ENCODE assay signal across 8 cellular contexts in the genomic region with DNA sequence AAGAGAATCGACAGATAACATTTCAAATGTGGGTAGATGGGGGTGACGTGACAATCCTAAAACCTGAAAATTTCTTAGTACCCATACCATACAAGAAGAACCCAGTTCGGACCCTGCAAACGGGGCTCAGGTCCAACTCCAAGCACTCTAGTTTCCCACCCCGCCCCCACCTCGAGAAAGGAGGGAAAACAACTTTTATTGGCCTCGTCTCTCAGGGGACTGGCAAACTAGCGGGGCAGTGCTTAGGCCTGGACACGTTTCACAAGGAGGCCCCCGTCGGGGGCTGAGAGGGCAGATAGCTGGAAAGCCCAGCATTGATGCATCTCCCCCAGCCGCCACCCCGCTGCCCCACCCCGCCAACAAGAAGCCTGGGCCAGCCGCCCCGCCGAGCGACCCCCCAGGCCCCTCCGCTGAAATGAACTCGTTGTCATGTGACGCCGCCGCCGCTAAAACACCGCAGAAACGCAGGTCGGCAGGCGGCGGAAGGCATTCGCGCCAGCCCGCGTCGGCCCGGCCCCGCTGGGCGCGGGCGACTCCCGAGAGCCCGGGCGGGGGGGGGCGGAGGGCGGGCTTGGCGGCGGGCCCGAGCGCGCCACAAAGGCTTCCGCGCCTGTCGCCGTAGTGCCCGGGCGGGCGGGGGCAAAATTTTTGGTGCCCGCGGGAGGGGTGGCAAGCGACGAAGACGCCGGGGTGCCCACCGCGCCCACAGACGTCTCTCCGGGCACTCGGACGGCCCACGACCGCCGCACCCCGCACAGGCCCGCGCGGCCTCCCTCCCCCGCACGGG. TPM values are rescaled to one million over a fixed set of nuclear protein-coding genes. Genes with fewer than 3 reads are reported as not detected.
DNase-seq lines count a peak whose midpoint lies in the region; ATAC-seq, FAIRE-seq and TF ChIP-seq lines count a peak whose summit lies in the region.

No MANE protein-coding gene starts in this region.

- peak overlapping the region; percentile 85 for H2AFZ ChIP-seq in K562 (ENCODE audit: low read depth, low read length)

- no TSS peak for BruUV-seq in K562 (replicated peaks; lab: Mats Ljungman, UMichigan)

- no peaks in the 10 kb centered on the region for H3K9me1 ChIP-seq in K562 (ENCODE audit: control insufficient read depth, insufficient read depth, low read length)

- H3K9ac ChIP-seq in K562 (ENCODE audit: insufficient read depth in 1 of 2, low read depth in 2 of 2, low read length in 2 of 2): peak overlapping the region; percentile 86 to 94

- H3K79me2 ChIP-seq in K562 (ENCODE audit: control insufficient read depth, insufficient read depth, low read length): peaks cover 61% of the 10 kb centered on the region

- no peaks in the 10 kb centered on the region for H3K9me3 ChIP-seq in K562 (replicated peaks; ENCODE audit: control insufficient read depth, insufficient read depth, low read depth, low read length)

- H3K27me3 ChIP-seq in K562 (ENCODE audit: control insufficient read depth in 2 of 2, insufficient read depth in 2 of 2, low read length in 2 of 2): no peaks in the 10 kb centered on the region

- TF ChIP-seq POLR2A in K562 (conservative IDR thresholded peaks at IDR 0.05): peak; percentile 52

- H3K4me1 ChIP-seq in K562 (replicated peaks in 1 of 2; ENCODE audit: control insufficient read depth in 2 of 2, insufficient read depth in 2 of 2, low read length in 2 of 2): peaks cover 0 to 11% of the 10 kb centered on the region in 2 experiments; a peak in 3 of 5 replicates

- H3K4me2 ChIP-seq in K562 (ENCODE audit: insufficient read depth, low read length): peak overlapping the region; percentile 82

- peak overlapping the region; percentile 97 for H3K27ac ChIP-seq in K562 (ENCODE audit: extremely low read depth, low read depth, low read length)

- no peak for TF ChIP-seq CTCF in K562 (IDR thresholded peaks at IDR 0.05 in 2 of 3, conservative IDR thresholded peaks at IDR 0.05 in 1 of 3; ENCODE audit: insufficient read depth in 2 of 3, low read depth in 1 of 3, low read length in 3 of 3)

- WGBS in K562 (ENCODE audit: insufficient coverage, low coverage, missing lambda C conversion rate): under 1% methylated on average over 16 of the region's 77 CpGs

- TF ChIP-seq RAD21 in K562 (CRISPR knock-in tag; conservative IDR thresholded peaks at IDR 0.05 in 1 of 2, IDR thresholded peaks at IDR 0.05 in 1 of 2): no peak

- H4K20me1 ChIP-seq in K562 (replicated peaks; ENCODE audit: control insufficient read depth, insufficient read depth, low read length): no peaks in the 10 kb centered on the region

- DNase-seq in ELF-1 (ENCODE audit: low read depth, low spot score) (peak; percentile 87), NCI-H2107 (lab: John Stamatoyannopoulos, UW) (peak; percentile 84), UCSD-AML1 (lab: John Stamatoyannopoulos, UW; ENCODE audit: unreplicated experiment) (peak; percentile 83), K562 (ENCODE audit: extremely low read depth in 1 of 4, low spot score in 3 of 4) (peak; percentile 61 to 84 (median 62)), skeletal muscle cell (ENCODE audit: low read depth) (peak; percentile 60)

- intact Hi-C loops in K562 (cut with micrococcal nuclease): loop anchor here (1.0 to 5.0 kb wide), 7 partner anchors 111 to 676 kb away; partner anchors contain the start of genes IL20RB, NCK1 and PCCB

- no peak for TF ChIP-seq EP300 in K562 (IDR thresholded peaks at IDR 0.05; ENCODE audit: low read length)

- CTCF ChIA-PET in K562 (lab: Yijun Ruan, JAX; ENCODE audit: low intra/inter-chr PET ratio): interaction anchor here (0.6 to 2.9 kb wide), 5 partner anchors 205 to 676 kb away, joined by 3 to 37 read pairs (median 11); no protein-coding TSS in a partner anchor

- H3K4me3 ChIP-seq in K562 (peak overlapping the region; percentile 57), iPS-11a (ENCODE audit: low read depth, low read length) (peak overlapping the region; percentile 55), skeletal muscle cell (ENCODE audit: low read depth, low read length) (peak overlapping the region; percentile 66)

- peak; percentile 76 for FAIRE-seq in K562 (lab: Jason Lieb, UNC)

- no peaks in the 10 kb centered on the region for H3K36me3 ChIP-seq in K562 (ENCODE audit: control insufficient read depth, insufficient read depth, low read length)

- ATAC-seq in HG02623 (IDR thresholded peaks at IDR 0.05; ENCODE audit: unreplicated experiment) (peak; percentile 13), K562 (peak; percentile 31), HG03378 (IDR thresholded peaks at IDR 0.05; ENCODE audit: unreplicated experiment) (no peak)

- POLR2A ChIA-PET in K562 (lab: Yijun Ruan, JAX): interaction anchor here (0.6 to 2.9 kb wide), 16 partner anchors 9 to 677 kb away, joined by 3 to 42 read pairs (median 4); partner anchors contain the start of gene IL20RB

- in situ Hi-C loops in K562 (cut with MboI): loop anchor here (5.0 to 25.0 kb wide), 2 partner anchors 674 to 1211 kb away; no protein-coding TSS in a partner anchor

TF ChIP-seq in K562, 482 proteins besides CTCF, POLR2A, EP300 and RAD21 (continues in another document):
- TF ChIP-seq ZBTB2 (IDR thresholded peaks at IDR 0.05): no peak
- TF ChIP-seq MXI1 (IDR thresholded peaks at IDR 0.05; ENCODE audit: low read depth, low read length): no peak
- no peak for TF ChIP-seq KDM2B (CRISPR knock-in tag; IDR thresholded peaks at IDR 0.05)
- TF ChIP-seq SUPT5H (IDR thresholded peaks at IDR 0.05): peak; percentile 33; the same call in 1 of the 2 replicates
- no peak for TF ChIP-seq HSF4 (CRISPR knock-in tag; IDR thresholded peaks at IDR 0.05; ENCODE audit: borderline replicate concordance)
- no peak for TF ChIP-seq RBM39 (optimal IDR thresholded peaks at IDR 0.05; ENCODE audit: low read depth, low read length)
- no peak for TF ChIP-seq ZKSCAN3 (CRISPR knock-in tag; IDR thresholded peaks at IDR 0.05)
- TF ChIP-seq BCLAF1 (IDR thresholded peaks at IDR 0.05; ENCODE audit: borderline replicate concordance in 1 of 2, control insufficient read depth in 1 of 2, low read depth in 2 of 2, low read length in 1 of 2): no peak
- TF ChIP-seq ZKSCAN8 (CRISPR knock-in tag; IDR thresholded peaks at IDR 0.05): no peak
- TF ChIP-seq MIER1 (IDR thresholded peaks at IDR 0.05; ENCODE audit: low read depth): no peak
- no peak for TF ChIP-seq ATF1 (CRISPR knock-in tag; IDR thresholded peaks at IDR 0.05)
- peak; percentile 37 for TF ChIP-seq ATF1 (tag; IDR thresholded peaks at IDR 0.05)
- TF ChIP-seq HNRNPUL1 (IDR thresholded peaks at IDR 0.05; ENCODE audit: low read length): no peak
- no peak for TF ChIP-seq BCL6 (CRISPR knock-in tag; IDR thresholded peaks at IDR 0.05)
- no peak for TF ChIP-seq ZNF174 (CRISPR knock-in tag; IDR thresholded peaks at IDR 0.05)
- TF ChIP-seq POLR2H (tag; IDR thresholded peaks at IDR 0.05; ENCODE audit: low read depth): no peak; the same call in 1 of the 2 replicates
- TF ChIP-seq MAFG (tag; conservative IDR thresholded peaks at IDR 0.05): no peak

RNA-seq across cellular contexts. Expression of gene STAG1, which starts 0.7 kb away (rescaled TPM):
- 10.7 and 41.9 TPM in 2 replicates for total RNA-seq in K562 (2011; cell fraction: chromatin; rRNA removed; ENCODE audit: low replicate concordance)
- total RNA-seq in K562 (2011; cell fraction: nucleolus; rRNA removed): 4.2 and 7.6 TPM in 2 replicates
- total RNA-seq in K562 (2011; cell fraction: nucleoplasm; rRNA removed): 15.5 and 17.0 TPM in 2 replicates
- 8.0 and 8.2 TPM in 2 replicates for total RNA-seq in K562 (2014; rRNA removed)
- 15.1 and 18.4 TPM in 2 replicates for total RNA-seq in K562 (2014; rRNA removed; fragmentation: Illumina TruSeq; extraction: Trizol)
- total RNA-seq in K562 (2015; rRNA removed; fragmentation: Illumina TruSeq; extraction: Trizol): 15.5 and 17.7 TPM in 2 replicates
- 12.1 and 14.8 TPM in 2 replicates for total RNA-seq in K562 (2021)
- 4.7 and 8.8 TPM in 2 replicates for polyA plus RNA-seq in K562 (2011; rRNA removed)
- 1.2 and 2.2 TPM in 2 replicates for polyA plus RNA-seq in K562 (2011; cell fraction: cytosol; rRNA removed)
- polyA plus RNA-seq in K562 (2011; cell fraction: nucleus; rRNA removed): 2.9 and 3.1 TPM in 2 replicates
- 5.7 and 6.9 TPM in 2 replicates for polyA plus RNA-seq in K562 (2012)
- polyA plus RNA-seq in K562 (2014; fragmentation: Illumina TruSeq; extraction: Trizol): 8.1 and 9.1 TPM in 2 replicates
- 1 to 10 TPM; 2.7 to 3.9 TPM for polyA plus RNA-seq in K562 (2014; fragmentation: Nextera tagmentation; extraction: Ambion mirVana)
- 6.7 and 6.8 TPM in 2 replicates for polyA plus RNA-seq in K562 (2014; rRNA removed)
- polyA minus RNA-seq in K562 (2011; rRNA and poly(A)+ RNA removed): 20.7 TPM in 2 replicates
- 4.4 and 6.0 TPM in 2 replicates for polyA minus RNA-seq in K562 (2011; cell fraction: cytosol; rRNA and poly(A)+ RNA removed)
- 5.9 and 10.9 TPM in 2 replicates for polyA minus RNA-seq in K562 (2011; cell fraction: nucleus; rRNA and poly(A)+ RNA removed)
